1 cellular context compared by ENCODE assay signal in genomic region chr2:200810252-200810650, GRCh38.
TF ChIP-seq lines count a peak whose summit lies in the region.

No MANE protein-coding gene starts in this region.

TF ChIP-seq in GM23338, 12 proteins besides CTCF, POLR2A, EP300 and RAD21 (continued from another document):
- no peak for TF ChIP-seq REST (IDR thresholded peaks at IDR 0.05; ENCODE audit: unreplicated experiment)
- no peak for TF ChIP-seq POLR2AphosphoS5 (IDR thresholded peaks at IDR 0.05; ENCODE audit: low read depth)
- TF ChIP-seq ETS1 (IDR thresholded peaks at IDR 0.05) = no peak
- TF ChIP-seq NANOG (IDR thresholded peaks at IDR 0.05; ENCODE audit: borderline replicate concordance) = no peak
- TF ChIP-seq STAT1 (IDR thresholded peaks at IDR 0.05; ENCODE audit: unreplicated experiment) = no peak
- no peak for TF ChIP-seq EZH2 (IDR thresholded peaks at IDR 0.05; ENCODE audit: low read depth, unreplicated experiment)
- no peak for TF ChIP-seq EZH2phosphoT487 (IDR thresholded peaks at IDR 0.05; ENCODE audit: unreplicated experiment)
- TF ChIP-seq CREB1 (CRISPR knock-in tag; IDR thresholded peaks at IDR 0.05; ENCODE audit: low read depth) = no peak
- no peak for TF ChIP-seq ZNF331 (CRISPR knock-in tag; IDR thresholded peaks at IDR 0.05; ENCODE audit: low read depth)
